Comparison of ENCODE assay signal across 31 cellular contexts in genomic region chr1:54645806-54646676, GRCh38. TPM values are rescaled to one million over a fixed set of nuclear protein-coding genes. Genes with fewer than 3 reads are reported as not detected.
DNase-seq lines count a peak whose midpoint lies in the region; ATAC-seq and TF ChIP-seq lines count a peak whose summit lies in the region.
"Had no signal": no experiment of that assay in that cellular context is flagged by ENCODE, and none has a peak within 500 bp of the region (broad histone marks: within the 10 kb centered on the region; RNA-seq: fewer than 3 reads in every experiment).

No MANE protein-coding gene starts in this region.

- no peaks in the 10 kb centered on the region for H3K36me3 ChIP-seq in sigmoid colon
- H3K36me3 ChIP-seq: BLaER1, Peyer's patch had no signal

- H3K27me3 Mint-ChIP-seq in chondrocyte (ENCODE audit: low read depth), result peaks cover 30% of the 10 kb centered on the region

- no peak overlapping the region for H3K4me3 ChIP-seq in sigmoid colon
- H3K4me3 ChIP-seq in foreskin fibroblast (ENCODE audit: low read depth in 1 of 2, low read length in 2 of 2), result no peak overlapping the region
- H3K4me3 ChIP-seq: BLaER1, Peyer's patch, testis had no signal

- H3K9me3 Mint-ChIP-seq in chondrocyte (ENCODE audit: low read depth), result peaks cover 11% of the 10 kb centered on the region

- TF ChIP-seq CTCF in chondrocyte (IDR thresholded peaks at IDR 0.05), result no peak
- no peak for TF ChIP-seq CTCF in sigmoid colon (IDR thresholded peaks at IDR 0.05)
- no peak for TF ChIP-seq CTCF in foreskin fibroblast (IDR thresholded peaks at IDR 0.05; ENCODE audit: low read depth, low read length)

- DNase-seq in chondrocyte (ENCODE audit: low spot score) (no peak), left cardiac atrium (peak; percentile 40), sigmoid colon (peak; percentile 76), KG1 (lab: John Stamatoyannopoulos, UW) (no peak), foreskin fibroblast (no peak)
- no peak for DNase-seq in stimulated activated CD4-positive, alpha-beta T cell treated with anti-CD3 and anti-CD28 coated beads, Interleukin-2, amount 100 ng/mL, for 24 hours
- DNase-seq: activated CD8-positive, alpha-beta T cell treated with anti-CD3 and anti-CD28 coated beads, Interleukin-2, amount 10 ng/mL, durations not matched to agents 7 days and 5 days; activated naive CD4-positive, alpha-beta T cell treated with anti-CD3 and anti-CD28 coated beads for 36 hours; DMS 273 treated with DMSO at 0.1 percent for 48 hours; H9; Kasumi-1; MV-4-11; natural killer cell; NCI-H1436; NCI-H345; NCI-H774; occipital lobe; Peyer's patch; stimulated activated CD4-positive, alpha-beta T cell treated with anti-CD3 and anti-CD28 coated beads, Interleukin-1b, Interleukin-23, amount 100 ng/mL, for 48 hours; stimulated activated naive CD8-positive, alpha-beta T cell treated with anti-CD3 and anti-CD28 coated beads, Interleukin-15, Interleukin-2, amounts not matched to agents 100 U/mL and 50 U/mL, for 24 hours; SW 1271; testis had no signal

- no peak overlapping the region for H3K4me3 Mint-ChIP-seq in chondrocyte (ENCODE audit: unreplicated experiment)
- H3K4me3 Mint-ChIP-seq: activated CD8-positive, alpha-beta T cell treated with anti-CD3 and anti-CD28 coated beads, Interleukin-2, amount 10 ng/mL, durations not matched to agents 7 days and 5 days; activated naive CD4-positive, alpha-beta T cell treated with anti-CD3 and anti-CD28 coated beads for 36 hours; brain; H9; natural killer cell had no signal

- intact Hi-C loops in left cardiac atrium (cut with DNase I) (no loop called here), sigmoid colon (cut with DNase I) (no loop called here)

- H3K27me3 ChIP-seq in sigmoid colon, result no peaks in the 10 kb centered on the region
- H3K27me3 ChIP-seq: BLaER1, Peyer's patch, testis had no signal

- peak overlapping the region in 3 of 4 donors; percentile 21 to 62 (median 45) for H3K27ac ChIP-seq in sigmoid colon
- H3K27ac ChIP-seq: BLaER1, Peyer's patch, testis had no signal

- peaks cover 0 to 19% (median 13%) of the 10 kb centered on the region in 4 donors for H3K4me1 ChIP-seq in sigmoid colon
- H3K4me1 ChIP-seq: BLaER1, testis had no signal

- H3K36me3 Mint-ChIP-seq in chondrocyte (ENCODE audit: low read depth), result peaks cover 5% of the 10 kb centered on the region
- H3K36me3 Mint-ChIP-seq: brain, natural killer cell had no signal

- 29 to 68% methylated on average over 7 of the region's 7 CpGs for WGBS in sigmoid colon, 2 donors

- peaks cover 4% of the 10 kb centered on the region for H3K4me1 Mint-ChIP-seq in chondrocyte (ENCODE audit: low read depth)
- H3K4me1 Mint-ChIP-seq: brain, natural killer cell had no signal

- peak overlapping the region; percentile 46 for H3K27ac Mint-ChIP-seq in chondrocyte (ENCODE audit: unreplicated experiment)
- H3K27ac Mint-ChIP-seq: activated CD8-positive, alpha-beta T cell treated with anti-CD3 and anti-CD28 coated beads, Interleukin-2, amount 10 ng/mL, durations not matched to agents 7 days and 5 days; activated naive CD4-positive, alpha-beta T cell treated with anti-CD3 and anti-CD28 coated beads for 36 hours; brain; H9; natural killer cell had no signal

- no peak for TF ChIP-seq POLR2A in sigmoid colon (IDR thresholded peaks at IDR 0.05)

- no peak for TF ChIP-seq EP300 in sigmoid colon (IDR thresholded peaks at IDR 0.05)

- H3K9me3 ChIP-seq in sigmoid colon, result peaks cover 0 to 3% (median 2%) of the 10 kb centered on the region in 4 donors
- H3K9me3 ChIP-seq: testis had no signal

- ATAC-seq in left cardiac atrium (peak; percentile 83 to 87), GM18907 (IDR thresholded peaks at IDR 0.05; ENCODE audit: unreplicated experiment) (no peak)
- ATAC-seq: activated CD8-positive, alpha-beta T cell treated with anti-CD3 and anti-CD28 coated beads, Interleukin-2, amount 10 ng/mL, durations not matched to agents 7 days and 5 days; HepG2; natural killer cell; stimulated activated naive CD8-positive, alpha-beta T cell treated with anti-CD3 and anti-CD28 coated beads, Interleukin-15, Interleukin-2, amounts not matched to agents 100 U/mL and 50 U/mL, for 24 hours had no signal

RNA-seq across cellular contexts. Expression of gene MROH7, which starts 4.5 kb away (rescaled TPM):
- total RNA-seq in chondrocyte, result 0.15 TPM in 1 of 3 replicates, not detected in the others
- 1 to 10 TPM; 3.6 to 4.5 TPM for total RNA-seq in left cardiac atrium
- total RNA-seq in sigmoid colon, result 10 to 100 TPM; 11.2 to 23.0 (median 15.9) TPM
- 1 to 10 TPM in 2 of 3 donors, under 1 TPM in 1; 0.69 to 4.3 (median 1.8) TPM for polyA plus RNA-seq in sigmoid colon
- total RNA-seq: activated CD8-positive, alpha-beta T cell treated with anti-CD3 and anti-CD28 coated beads, Interleukin-2, amount 10 ng/mL, durations not matched to agents 7 days and 5 days; kidney epithelial cell; lung microvascular endothelial cell had no signal
- polyA plus RNA-seq: AG04450 had no signal

RNA-seq across cellular contexts. Expression of gene FAM151A, which starts 22.7 kb away (rescaled TPM):
- not detected in 3 replicates for total RNA-seq in chondrocyte
- under 1 TPM; 0.15 to 0.29 TPM for total RNA-seq in left cardiac atrium
- total RNA-seq in sigmoid colon, result not detected
- polyA plus RNA-seq in sigmoid colon, result 1 to 10 TPM; 3.2 to 5.4 (median 3.7) TPM
- total RNA-seq: activated CD8-positive, alpha-beta T cell treated with anti-CD3 and anti-CD28 coated beads, Interleukin-2, amount 10 ng/mL, durations not matched to agents 7 days and 5 days; activated naive CD4-positive, alpha-beta T cell treated with anti-CD3 and anti-CD28 coated beads for 36 hours; cerebellum; H9; kidney epithelial cell; lung microvascular endothelial cell; mononuclear cell; natural killer cell; occipital lobe had no signal
- polyA plus RNA-seq: AG04450 had no signal

Comparison
In these comparisons a context has a peak if more than half of its experiments do, and no peak if none do; other contexts are left out.
1. DNase-seq: peak in left cardiac atrium (single experiment) and sigmoid colon (single experiment); none in chondrocyte (single experiment), KG1 (single experiment), foreskin fibroblast (0 of 2) and stimulated activated CD4-positive, alpha-beta T cell treated with anti-CD3 and anti-CD28 coated beads, Interleukin-2, amount 100 ng/mL, for 24 hours (0 of 2).